14 cellular contexts compared by ENCODE assay signal in the genomic region with DNA sequence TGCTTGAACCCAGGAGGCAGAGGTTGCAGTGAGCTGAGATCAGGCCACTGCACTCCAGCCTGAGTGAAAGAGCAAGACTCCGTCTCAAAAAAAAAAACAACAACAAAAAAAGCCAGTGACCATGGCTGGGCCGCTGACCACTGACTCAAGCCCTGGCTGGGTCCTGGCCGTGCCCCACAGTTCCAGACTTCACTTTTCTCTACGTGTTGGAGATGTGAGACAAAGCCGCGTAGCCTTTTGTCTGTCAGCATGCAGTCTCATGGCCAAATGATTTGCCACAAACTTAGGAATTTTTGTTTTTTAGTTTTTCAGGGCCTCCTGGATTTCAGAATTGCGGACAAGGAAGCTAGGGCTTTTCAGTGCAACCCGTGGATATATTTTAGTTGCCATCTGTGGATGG.
DNase-seq lines count a peak whose midpoint lies in the region; FAIRE-seq and TF ChIP-seq lines count a peak whose summit lies in the region.
"Had no signal": no experiment of that assay in that cellular context is flagged by ENCODE, and none has a peak within 500 bp of the region (broad histone marks: within the 10 kb centered on the region; RNA-seq: fewer than 3 reads in every experiment).

No MANE protein-coding gene starts in this region.

- TF ChIP-seq CTCF in astrocyte (IDR thresholded peaks at IDR 0.05; ENCODE audit: insufficient read depth, low read depth, low read length) (no peak), hepatocyte (IDR thresholded peaks at IDR 0.05; ENCODE audit: poor library complexity) (no peak), GM13977 (IDR thresholded peaks at IDR 0.05; ENCODE audit: extremely low read depth, insufficient read depth, missing control alignments) (no peak)

- peak overlapping the region; percentile 47 for H3K4me3 Mint-ChIP-seq in astrocyte (ENCODE audit: unreplicated experiment)
- no peak overlapping the region for H3K4me3 Mint-ChIP-seq in activated naive CD8-positive, alpha-beta T cell treated with anti-CD3 and anti-CD28 coated beads for 36 hours

- H3K27ac Mint-ChIP-seq in astrocyte (ENCODE audit: unreplicated experiment), result peak overlapping the region; percentile 89
- no peak overlapping the region for H3K27ac Mint-ChIP-seq in activated naive CD8-positive, alpha-beta T cell treated with anti-CD3 and anti-CD28 coated beads for 36 hours

- H2AFZ ChIP-seq in astrocyte (ENCODE audit: low read depth, low read length), result peak overlapping the region; percentile 5
- no peak overlapping the region for H2AFZ ChIP-seq in hepatocyte

- H3K27ac ChIP-seq in BLaER1 (no peak overlapping the region; the same call in 1 of the 2 replicates), astrocyte (ENCODE audit: low read depth, low read length) (peak overlapping the region; percentile 39), hepatocyte (peak overlapping the region; percentile 87)

- peaks cover 2% of the 10 kb centered on the region for H3K9me3 Mint-ChIP-seq in astrocyte (ENCODE audit: unreplicated experiment)
- no peaks in the 10 kb centered on the region for H3K9me3 Mint-ChIP-seq in activated naive CD8-positive, alpha-beta T cell treated with anti-CD3 and anti-CD28 coated beads for 36 hours

- peaks cover 33% of the 10 kb centered on the region for H3K4me1 Mint-ChIP-seq in astrocyte (ENCODE audit: low read depth, unreplicated experiment)
- H3K4me1 Mint-ChIP-seq in activated naive CD8-positive, alpha-beta T cell treated with anti-CD3 and anti-CD28 coated beads for 36 hours, result no peaks in the 10 kb centered on the region

- H3K27me3 Mint-ChIP-seq in astrocyte (ENCODE audit: low read depth, unreplicated experiment), result no peaks in the 10 kb centered on the region
- peaks cover 3% of the 10 kb centered on the region for H3K27me3 Mint-ChIP-seq in activated naive CD8-positive, alpha-beta T cell treated with anti-CD3 and anti-CD28 coated beads for 36 hours

- no peaks in the 10 kb centered on the region for H3K9me2 ChIP-seq in hepatocyte (replicated peaks; ENCODE audit: insufficient read depth)

- H4K20me1 ChIP-seq in BLaER1 (no peaks in the 10 kb centered on the region), astrocyte (ENCODE audit: insufficient read depth, low read length) (peaks cover 19% of the 10 kb centered on the region), hepatocyte (ENCODE audit: insufficient read depth, poor library complexity, severe bottlenecking) (no peaks in the 10 kb centered on the region)

- in situ Hi-C loops in GM13977 (cut with MboI; ENCODE audit: low pct_unique_long_range_greater_than_20kb, low sequenced_read_pairs, unreplicated experiment), result no loop called here

- H3K4me1 ChIP-seq in BLaER1 (peaks cover 55% of the 10 kb centered on the region), astrocyte (ENCODE audit: insufficient read depth, low read length) (peaks cover 51% of the 10 kb centered on the region), hepatocyte (ENCODE audit: insufficient read depth) (peaks cover 84% of the 10 kb centered on the region), skeletal muscle satellite cell (ENCODE audit: control insufficient read depth, insufficient read depth, low read length) (peaks cover 73% of the 10 kb centered on the region)

- H3K36me3 Mint-ChIP-seq in astrocyte (ENCODE audit: low read depth, unreplicated experiment), result peaks cover 2% of the 10 kb centered on the region
- no peaks in the 10 kb centered on the region for H3K36me3 Mint-ChIP-seq in activated naive CD8-positive, alpha-beta T cell treated with anti-CD3 and anti-CD28 coated beads for 36 hours

- no peak for FAIRE-seq in astrocyte (lab: Jason Lieb, UNC)

- no peaks in the 10 kb centered on the region for H3K36me3 ChIP-seq in BLaER1
- H3K36me3 ChIP-seq in astrocyte (ENCODE audit: insufficient read depth, low read length), result no peaks in the 10 kb centered on the region
- H3K36me3 ChIP-seq in hepatocyte (replicated peaks; ENCODE audit: insufficient read depth, low read depth), result no peaks in the 10 kb centered on the region
- H3K36me3 ChIP-seq in skeletal muscle satellite cell (ENCODE audit: insufficient read depth, low read length), result no peaks in the 10 kb centered on the region

- H3K4me3 ChIP-seq in BLaER1 (no peak overlapping the region), astrocyte (ENCODE audit: insufficient read depth, low read depth, low read length) (no peak overlapping the region), hepatocyte (no peak overlapping the region), skeletal muscle satellite cell (ENCODE audit: low read length) (no peak overlapping the region)

- 70% methylated on average over 8 of the region's 8 CpGs for WGBS in hepatocyte (ENCODE audit: low lambda C conversion rate, missing lambda C conversion rate)

- H3K9ac ChIP-seq in BLaER1 (no peak overlapping the region), astrocyte (ENCODE audit: low read length) (peak overlapping the region; percentile 63), skeletal muscle satellite cell (ENCODE audit: low read depth, low read length) (peak overlapping the region; percentile 85)

- H3K79me2 ChIP-seq in astrocyte (ENCODE audit: insufficient read depth, low read length), result peaks cover 34% of the 10 kb centered on the region
- H3K79me2 ChIP-seq in hepatocyte, result peaks cover 68% of the 10 kb centered on the region

- H3K9me3 ChIP-seq in BLaER1, result peaks cover 3% of the 10 kb centered on the region; the same call in 1 of the 2 replicates
- H3K9me3 ChIP-seq in astrocyte (ENCODE audit: insufficient read depth, low read depth, low read length), result no peaks in the 10 kb centered on the region
- H3K9me3 ChIP-seq in hepatocyte (ENCODE audit: low read depth), result no peaks in the 10 kb centered on the region
- H3K9me3 ChIP-seq in skeletal muscle satellite cell (replicated peaks; ENCODE audit: low read length), result no peaks in the 10 kb centered on the region

- peak overlapping the region; percentile 72 for H3K4me2 ChIP-seq in BLaER1
- H3K4me2 ChIP-seq in astrocyte (ENCODE audit: low read length), result peak overlapping the region; percentile 19
- peak overlapping the region; percentile 63 for H3K4me2 ChIP-seq in hepatocyte
- no peak overlapping the region for H3K4me2 ChIP-seq in skeletal muscle satellite cell (ENCODE audit: low read length)

- DNase-seq in astrocyte (ENCODE audit: low read depth) (peak; percentile 51), hepatocyte (ENCODE audit: low spot score) (no peak), OCI-M1 (lab: John Stamatoyannopoulos, UW) (no peak), GM13977 (ENCODE audit: low spot score) (no peak), 8988T (no peak)
- DNase-seq in activated naive CD8-positive, alpha-beta T cell treated with anti-CD3 and anti-CD28 coated beads for 36 hours, result no peak
- DNase-seq: activated effector memory CD4-positive, alpha-beta T cell treated with anti-CD3 and anti-CD28 coated beads, Interleukin-2, amount 50 U/mL, for 16 hours; effector CD4-positive, alpha-beta T cell; GOT3; midbrain; NCI-H1092; NCI-H345 had no signal

- H3K27me3 ChIP-seq in BLaER1, result no peaks in the 10 kb centered on the region
- no peaks in the 10 kb centered on the region for H3K27me3 ChIP-seq in astrocyte (ENCODE audit: insufficient read depth, low read length)
- no peaks in the 10 kb centered on the region for H3K27me3 ChIP-seq in hepatocyte
- no peaks in the 10 kb centered on the region for H3K27me3 ChIP-seq in skeletal muscle satellite cell (ENCODE audit: control insufficient read depth, insufficient read depth, low read length)
